Comparison of ENCODE assay signal across 15 cellular contexts in the genomic region with DNA sequence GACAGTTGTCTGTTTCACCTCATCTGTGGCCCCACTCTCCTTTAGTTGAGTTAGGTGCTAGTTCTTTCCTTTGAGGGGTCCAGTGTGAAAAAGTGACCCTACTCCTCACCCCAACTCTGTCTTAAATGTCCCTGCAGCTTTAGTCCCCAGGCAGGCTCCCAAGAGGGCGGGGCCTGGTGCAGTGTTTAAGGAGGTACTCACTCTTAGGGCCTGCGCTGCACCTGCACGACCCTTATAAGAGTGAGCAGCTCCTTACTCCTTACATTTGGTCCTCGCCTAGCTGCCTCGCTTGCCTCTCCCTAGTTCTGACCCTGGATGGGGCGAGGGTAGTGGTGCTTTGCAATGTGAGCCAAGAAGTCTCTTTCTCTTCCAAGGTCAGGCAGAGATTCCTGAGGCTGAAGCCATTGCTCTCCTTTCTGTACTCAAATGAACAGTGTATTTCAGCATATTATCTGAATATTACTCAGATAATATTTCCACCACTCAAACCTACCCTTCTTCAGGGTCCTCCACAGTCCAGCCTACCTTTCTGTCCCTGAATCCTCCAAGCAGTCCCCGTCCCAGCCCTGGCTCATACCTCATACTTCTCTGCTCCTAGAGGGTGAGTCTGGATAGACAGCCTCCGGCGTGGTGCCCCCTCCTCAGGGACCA.
"Had no signal": no experiment of that assay in that cellular context is flagged by ENCODE, and none has a peak within 500 bp of the region (broad histone marks: within the 10 kb centered on the region; RNA-seq: fewer than 3 reads in every experiment).

No MANE protein-coding gene starts in this region.

- H3K4me1 Mint-ChIP-seq: activated CD4-positive, alpha-beta T cell treated with anti-CD3 and anti-CD28 coated beads for 36 hours had no signal

- DNase-seq: activated CD8-positive, alpha-beta memory T cell treated with anti-CD3 and anti-CD28 coated beads, Interleukin-2, amount 50 U/mL, for 48 hours; activated naive CD4-positive, alpha-beta T cell treated with Interleukin-2 at 50 U/mL for 16 hours; adrenal gland; central memory CD4-positive, alpha-beta T cell; cortex of kidney; effector CD8-positive, alpha-beta T cell; gastrocnemius medialis; heart right ventricle; T-helper 9 cell; uterus had no signal

- H3K27ac ChIP-seq: adrenal gland, epithelial cell of prostate, gastrocnemius medialis, heart right ventricle, thoracic aorta, uterus had no signal

- H3K4me3 Mint-ChIP-seq: activated CD4-positive, alpha-beta T cell treated with anti-CD3 and anti-CD28 coated beads for 36 hours; activated CD8-positive, alpha-beta T cell treated with anti-CD3 and anti-CD28 coated beads for 36 hours had no signal

- H3K9me3 Mint-ChIP-seq: activated CD8-positive, alpha-beta T cell treated with anti-CD3 and anti-CD28 coated beads for 36 hours had no signal

- H3K27me3 Mint-ChIP-seq: activated CD8-positive, alpha-beta T cell treated with anti-CD3 and anti-CD28 coated beads for 36 hours had no signal

- H3K4me1 ChIP-seq: gastrocnemius medialis, uterus had no signal

- H3K36me3 ChIP-seq: adrenal gland, gastrocnemius medialis, heart right ventricle, thoracic aorta, uterus had no signal

- H3K9me3 ChIP-seq: adrenal gland, gastrocnemius medialis, thoracic aorta, uterus had no signal

- H3K27me3 ChIP-seq: adrenal gland, gastrocnemius medialis, heart right ventricle, uterus had no signal

- H3K4me3 ChIP-seq: adrenal gland, gastrocnemius medialis, heart right ventricle, thoracic aorta, uterus had no signal

- H3K27ac Mint-ChIP-seq: activated CD4-positive, alpha-beta T cell treated with anti-CD3 and anti-CD28 coated beads for 36 hours; activated CD8-positive, alpha-beta T cell treated with anti-CD3 and anti-CD28 coated beads for 36 hours had no signal

- ATAC-seq: stimulated activated naive CD8-positive, alpha-beta T cell treated with anti-CD3 and anti-CD28 coated beads, Interleukin-15, Interleukin-2, amounts not matched to agents 100 U/mL and 50 U/mL, for 24 hours had no signal
